ENCODE assay signal across 1 cellular context in the genomic region with DNA sequence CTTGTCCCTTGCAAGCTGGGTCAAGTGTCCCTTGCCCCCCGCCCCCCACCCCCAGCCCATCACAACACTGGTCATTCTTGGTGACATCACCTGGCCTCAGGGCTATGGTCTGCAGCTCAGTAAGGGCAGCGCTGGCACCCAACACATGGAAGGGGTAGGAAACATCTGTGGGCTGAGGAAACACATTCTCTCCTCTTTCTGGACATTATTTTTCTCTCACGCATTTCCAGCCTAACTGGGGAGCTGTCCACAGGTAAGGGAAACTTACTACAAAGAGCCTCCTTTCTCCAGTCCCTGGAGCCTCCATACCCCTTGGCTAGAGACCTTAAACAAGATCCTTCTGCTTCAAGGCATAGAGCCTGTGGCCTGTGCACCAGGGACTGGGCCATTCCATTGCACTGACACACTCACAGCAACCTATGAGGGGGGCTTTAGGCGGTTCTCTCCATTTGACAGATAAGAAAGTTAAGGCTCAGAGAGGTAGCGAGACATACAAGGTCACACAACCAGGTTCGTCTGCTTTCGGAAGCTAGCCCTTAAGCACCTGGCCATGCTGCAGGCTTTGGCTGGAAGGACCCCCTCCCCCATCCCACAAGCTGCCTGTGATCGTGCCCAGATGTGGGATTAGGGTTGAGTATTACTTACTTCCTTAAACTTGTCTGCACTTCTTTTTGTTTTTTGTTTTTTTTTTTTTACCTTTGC.
TF ChIP-seq lines count a peak whose summit lies in the region.

No MANE protein-coding gene starts in this region.

TF ChIP-seq in HepG2, 621 proteins besides CTCF, POLR2A, EP300 and RAD21:
- TF ChIP-seq FOXP4 (CRISPR knock-in tag; IDR thresholded peaks at IDR 0.05) (no peak), RBM22 (optimal IDR thresholded peaks at IDR 0.05; ENCODE audit: low read length) (peak; percentile 16), ZNF841 (CRISPR knock-in tag; IDR thresholded peaks at IDR 0.05; ENCODE audit: borderline replicate concordance) (no peak), ZNF629 (CRISPR knock-in tag; conservative IDR thresholded peaks at IDR 0.05) (peak; percentile 70)
